Comparison of ENCODE assay signal across 34 cellular contexts in genomic region chr18:57311472-57311871, GRCh38. TPM values are rescaled to one million over a fixed set of nuclear protein-coding genes. Genes with fewer than 3 reads are reported as not detected.
"Had no signal": no experiment of that assay in that cellular context is flagged by ENCODE, and none has a peak within 500 bp of the region (broad histone marks: within the 10 kb centered on the region; RNA-seq: fewer than 3 reads in every experiment).

No MANE protein-coding gene starts in this region.

- H3K36me3 Mint-ChIP-seq: memory B cell; naive thymus-derived CD4-positive, alpha-beta T cell; natural killer cell treated with Interleukin-12 subunit alpha and Interleukin-12 subunit beta and Interleukin-15 and Interleukin-18, amount 100 ng/mL, for 72 hours had no signal

- DNase-seq: islet precursor cell; left ventricle myocardium inferior; midbrain; mucosa of descending colon; naive thymus-derived CD4-positive, alpha-beta T cell; ovary; right lobe of liver; stimulated activated CD4-positive, alpha-beta T cell treated with anti-CD3 and anti-CD28 coated beads, Interleukin-1b, Interleukin-23, amount 100 ng/mL, for 48 hours; stimulated activated CD4-positive, alpha-beta T cell treated with anti-CD3 and anti-CD28 coated beads, Interleukin-2, amount 100 ng/mL, for 48 hours; stimulated activated CD4-positive, alpha-beta T cell treated with anti-CD3 and anti-CD28 coated beads, Interleukin-4, amount 100 ng/mL, for 4 hours; stimulated activated CD8-positive, alpha-beta memory T cell treated with anti-CD3 and anti-CD28 coated beads, Interleukin-4, amount 100 ng/mL, for 48 hours; stimulated activated naive CD4-positive, alpha-beta T cell; tibial artery; trophoblast cell; upper lobe of right lung had no signal

- ATAC-seq: mucosa of descending colon; naive thymus-derived CD4-positive, alpha-beta T cell; natural killer cell treated with Interleukin-12 subunit alpha and Interleukin-12 subunit beta and Interleukin-15 and Interleukin-18, amount 100 ng/mL, for 72 hours; right lobe of liver; upper lobe of right lung had no signal

- H3K4me1 Mint-ChIP-seq: memory B cell; naive thymus-derived CD4-positive, alpha-beta T cell had no signal

- H3K27ac Mint-ChIP-seq: memory B cell; naive thymus-derived CD4-positive, alpha-beta T cell; natural killer cell treated with Interleukin-12 subunit alpha and Interleukin-12 subunit beta and Interleukin-15 and Interleukin-18, amount 100 ng/mL, for 72 hours; progenitor cell of endocrine pancreas; stimulated activated naive CD8-positive, alpha-beta T cell treated with anti-CD3 and anti-CD28 coated beads, Interleukin-15, Interleukin-2, amounts not matched to agents 100 ng/mL and 50 ng/mL, for 24 hours had no signal

- H3K9me3 Mint-ChIP-seq: natural killer cell treated with Interleukin-12 subunit alpha and Interleukin-12 subunit beta and Interleukin-15 and Interleukin-18, amount 100 ng/mL, for 72 hours had no signal

- FAIRE-seq: urothelium cell line had no signal

- H3K4me3 Mint-ChIP-seq: memory B cell; naive thymus-derived CD4-positive, alpha-beta T cell; natural killer cell treated with Interleukin-12 subunit alpha and Interleukin-12 subunit beta and Interleukin-15 and Interleukin-18, amount 100 ng/mL, for 72 hours; stimulated activated naive CD8-positive, alpha-beta T cell treated with anti-CD3 and anti-CD28 coated beads, Interleukin-15, Interleukin-2, amounts not matched to agents 100 ng/mL and 50 ng/mL, for 24 hours had no signal

- H3K27me3 Mint-ChIP-seq: natural killer cell treated with Interleukin-12 subunit alpha and Interleukin-12 subunit beta and Interleukin-15 and Interleukin-18, amount 100 ng/mL, for 72 hours; progenitor cell of endocrine pancreas; stimulated activated naive CD8-positive, alpha-beta T cell treated with anti-CD3 and anti-CD28 coated beads, Interleukin-15, Interleukin-2, amounts not matched to agents 100 ng/mL and 50 ng/mL, for 24 hours had no signal

RNA-seq across cellular contexts. Expression of gene ST8SIA3, which starts 40.9 kb away (rescaled TPM):
- total RNA-seq: kidney epithelial cell; left ventricle myocardium inferior; lower leg skin; lung microvascular endothelial cell; mesenteric fat pad; myocyte; naive thymus-derived CD4-positive, alpha-beta T cell; natural killer cell treated with Interleukin-12 subunit alpha and Interleukin-12 subunit beta and Interleukin-15 and Interleukin-18, amount 100 ng/mL, for 72 hours; omental fat pad; ovary; pulmonary artery endothelial cell; renal cortical epithelial cell; right atrium auricular region; skeletal muscle tissue; smooth muscle cell; subcutaneous adipose tissue; suprapubic skin; thoracic aorta; upper lobe of right lung had no signal
- polyA plus RNA-seq: naive thymus-derived CD4-positive, alpha-beta T cell; ovary; smooth muscle cell had no signal
